Comparison of ENCODE assay signal across 25 cellular contexts in genomic region chr1:227929746-227930472, GRCh38. TPM values are rescaled to one million over a fixed set of nuclear protein-coding genes. Genes with fewer than 3 reads are reported as not detected.
"Had no signal": no experiment of that assay in that cellular context is flagged by ENCODE, and none has a peak within 500 bp of the region (broad histone marks: within the 10 kb centered on the region; RNA-seq: fewer than 3 reads in every experiment).

No MANE protein-coding gene starts in this region.

- H3K27me3 ChIP-seq: colonic mucosa, dorsolateral prefrontal cortex, esophagus muscularis mucosa, pancreas had no signal

- H3K4me1 Mint-ChIP-seq: WTC11 had no signal

- H3K27ac ChIP-seq: colonic mucosa, dorsolateral prefrontal cortex, esophagus muscularis mucosa, neutrophil, pancreas had no signal

- H3K36me3 ChIP-seq: colonic mucosa, neutrophil, pancreas had no signal

- H3K4me1 ChIP-seq: colonic mucosa, pancreas had no signal

- FAIRE-seq: astrocyte, frontal cortex, pancreas had no signal

- DNase-seq: activated CD4-positive, alpha-beta T cell treated with anti-CD3 and anti-CD28 coated beads, Interleukin-2, amount 50 U/mL, for 48 hours; activated CD8-positive, alpha-beta memory T cell treated with anti-CD3 and anti-CD28 coated beads, Interleukin-2, amount 50 U/mL, for 48 hours; activated naive CD4-positive, alpha-beta T cell; activated naive CD8-positive, alpha-beta T cell treated with anti-CD3 and anti-CD28 coated beads for 36 hours; activated T-cell treated with anti-CD3 and anti-CD28 coated beads, Interleukin-2, amount 50 U/mL, for 4 hours; colonic mucosa; hypothalamus; stimulated activated CD4-positive, alpha-beta T cell treated with anti-CD3 and anti-CD28 coated beads, Interleukin-15, amount 100 ng/mL, for 24 hours; stimulated activated naive B cell treated with anti-CD40 and anti-IgM and Interleukin-4, amounts not matched to agents 10 μg/mL and 1 μg/mL and 100 μg/mL, for 72 hours; T-helper 9 cell had no signal

- H3K4me3 Mint-ChIP-seq: activated naive CD8-positive, alpha-beta T cell treated with anti-CD3 and anti-CD28 coated beads for 36 hours; activated T-cell treated with anti-CD3 and anti-CD28 coated beads, Interleukin-2, amount 50 U/mL, for 4 hours; central memory CD8-positive, alpha-beta T cell; mesothelial cell of epicardium; natural killer cell treated with Interleukin-12 subunit alpha and Interleukin-12 subunit beta and Interleukin-15 and Interleukin-18, amount 100 ng/mL, for 72 hours; stimulated activated naive B cell treated with anti-CD40 and anti-IgM and Interleukin-4, amounts not matched to agents 10 μg/mL and 1 μg/mL and 100 μg/mL, for 72 hours; type B pancreatic cell; WTC11 had no signal

- H3K27ac Mint-ChIP-seq: activated naive CD8-positive, alpha-beta T cell treated with anti-CD3 and anti-CD28 coated beads for 36 hours; activated T-helper 2 cell treated with anti-CD3 and anti-CD28 coated beads, Interferon-gamma antibody, Interleukin-2, Interleukin-4, amounts not matched to agents 10 μg/mL and 5 μg/mL and 100 μg/mL, durations not matched to agents 14 hours and 24 hours and 36 hours; natural killer cell treated with Interleukin-12 subunit alpha and Interleukin-12 subunit beta and Interleukin-15 and Interleukin-18, amount 100 ng/mL, for 72 hours; stimulated activated naive B cell treated with anti-CD40 and anti-IgM and Interleukin-4, amounts not matched to agents 10 μg/mL and 1 μg/mL and 100 μg/mL, for 72 hours; type B pancreatic cell; WTC11 had no signal

- H3K36me3 Mint-ChIP-seq: mesothelial cell of epicardium; stimulated activated naive B cell treated with anti-CD40 and anti-IgM and Interleukin-4, amounts not matched to agents 10 μg/mL and 1 μg/mL and 100 μg/mL, for 72 hours; type B pancreatic cell; WTC11 had no signal

- H3K4me3 ChIP-seq: colonic mucosa, dorsolateral prefrontal cortex, esophagus muscularis mucosa, pancreas, smooth muscle cell had no signal

- H3K9me3 ChIP-seq: colonic mucosa, esophagus muscularis mucosa, neutrophil, pancreas had no signal

- H3K9me3 Mint-ChIP-seq: mesothelial cell of epicardium, type B pancreatic cell, WTC11 had no signal

- H3K4me2 ChIP-seq: smooth muscle cell had no signal

- H3K27me3 Mint-ChIP-seq: activated naive CD8-positive, alpha-beta T cell treated with anti-CD3 and anti-CD28 coated beads for 36 hours; central memory CD8-positive, alpha-beta T cell; type B pancreatic cell had no signal

- ATAC-seq: activated T-cell treated with anti-CD3 and anti-CD28 coated beads, Interleukin-2, amount 50 U/mL, for 4 hours; natural killer cell treated with Interleukin-12 subunit alpha and Interleukin-12 subunit beta and Interleukin-15 and Interleukin-18, amount 100 ng/mL, for 72 hours; sciatic nerve; stimulated activated naive B cell treated with anti-CD40 and anti-IgM and Interleukin-4, amounts not matched to agents 10 μg/mL and 1 μg/mL and 100 μg/mL, for 72 hours; WTC11 had no signal

RNA-seq across cellular contexts. Expression of gene WNT9A, which starts 17.8 kb away (rescaled TPM):
- total RNA-seq: activated CD8-positive, alpha-beta memory T cell treated with anti-CD3 and anti-CD28 coated beads for 36 hours; activated naive CD8-positive, alpha-beta T cell treated with anti-CD3 and anti-CD28 coated beads for 36 hours had no signal
